ENCODE assay signal across 11 cellular contexts in the genomic region with DNA sequence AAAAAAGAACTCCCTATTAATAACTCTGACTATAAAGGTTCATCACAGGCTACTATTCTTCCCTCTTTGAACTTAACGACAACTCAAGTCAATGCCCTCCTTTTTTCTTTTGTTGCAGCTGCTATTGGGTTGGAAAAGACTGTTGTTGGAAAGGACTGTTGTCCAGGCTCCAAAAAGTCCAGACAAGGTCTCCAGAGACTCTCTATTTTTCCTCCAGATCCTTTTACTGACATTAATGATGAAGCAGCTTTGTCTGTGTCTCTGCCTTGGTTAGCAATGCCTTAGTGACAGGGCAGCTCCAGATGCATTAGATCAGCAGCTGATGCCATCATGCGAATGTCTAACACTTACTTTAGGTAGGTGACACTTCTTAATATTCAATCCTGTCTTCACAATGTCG.
"Had no signal": no experiment of that assay in that cellular context is flagged by ENCODE, and none has a peak within 500 bp of the region (broad histone marks: within the 10 kb centered on the region; RNA-seq: fewer than 3 reads in every experiment).

No MANE protein-coding gene starts in this region.

- ATAC-seq: activated naive CD8-positive, alpha-beta T cell treated with anti-CD3 and anti-CD28 coated beads, Interleukin-2, amount 50 U/mL, for 24 hours; pancreas; stimulated activated naive CD8-positive, alpha-beta T cell treated with anti-CD3 and anti-CD28 coated beads, Interleukin-15, Interleukin-2, amounts not matched to agents 100 U/mL and 50 U/mL, for 24 hours had no signal

- H3K9me3 ChIP-seq: pancreas, suprapubic skin had no signal

- H3K36me3 ChIP-seq: pancreas, suprapubic skin had no signal

- H3K27me3 ChIP-seq: dorsolateral prefrontal cortex, pancreas, suprapubic skin had no signal

- H3K27ac ChIP-seq: dorsolateral prefrontal cortex, pancreas, suprapubic skin had no signal

- H3K4me3 ChIP-seq: dorsolateral prefrontal cortex, pancreas, suprapubic skin had no signal

- DNase-seq: activated CD4-positive, alpha-beta T cell treated with anti-CD3 and anti-CD28 coated beads for 1 hour; activated CD4-positive, alpha-beta T cell treated with anti-CD3 and anti-CD28 coated beads, Interleukin-2, amount 50 U/mL, for 4 hours; activated naive CD4-positive, alpha-beta T cell treated with anti-CD3 and anti-CD28 coated beads for 36 hours; activated naive CD8-positive, alpha-beta T cell treated with anti-CD3 and anti-CD28 coated beads, Interleukin-2, amount 50 U/mL, for 24 hours; aorta; dorsolateral prefrontal cortex; erythroblast; pancreas; stimulated activated naive CD8-positive, alpha-beta T cell treated with anti-CD3 and anti-CD28 coated beads, Interleukin-15, Interleukin-2, amounts not matched to agents 100 U/mL and 50 U/mL, for 24 hours; trophoblast cell had no signal

- H3K4me1 ChIP-seq: suprapubic skin had no signal
